In the genomic region with DNA sequence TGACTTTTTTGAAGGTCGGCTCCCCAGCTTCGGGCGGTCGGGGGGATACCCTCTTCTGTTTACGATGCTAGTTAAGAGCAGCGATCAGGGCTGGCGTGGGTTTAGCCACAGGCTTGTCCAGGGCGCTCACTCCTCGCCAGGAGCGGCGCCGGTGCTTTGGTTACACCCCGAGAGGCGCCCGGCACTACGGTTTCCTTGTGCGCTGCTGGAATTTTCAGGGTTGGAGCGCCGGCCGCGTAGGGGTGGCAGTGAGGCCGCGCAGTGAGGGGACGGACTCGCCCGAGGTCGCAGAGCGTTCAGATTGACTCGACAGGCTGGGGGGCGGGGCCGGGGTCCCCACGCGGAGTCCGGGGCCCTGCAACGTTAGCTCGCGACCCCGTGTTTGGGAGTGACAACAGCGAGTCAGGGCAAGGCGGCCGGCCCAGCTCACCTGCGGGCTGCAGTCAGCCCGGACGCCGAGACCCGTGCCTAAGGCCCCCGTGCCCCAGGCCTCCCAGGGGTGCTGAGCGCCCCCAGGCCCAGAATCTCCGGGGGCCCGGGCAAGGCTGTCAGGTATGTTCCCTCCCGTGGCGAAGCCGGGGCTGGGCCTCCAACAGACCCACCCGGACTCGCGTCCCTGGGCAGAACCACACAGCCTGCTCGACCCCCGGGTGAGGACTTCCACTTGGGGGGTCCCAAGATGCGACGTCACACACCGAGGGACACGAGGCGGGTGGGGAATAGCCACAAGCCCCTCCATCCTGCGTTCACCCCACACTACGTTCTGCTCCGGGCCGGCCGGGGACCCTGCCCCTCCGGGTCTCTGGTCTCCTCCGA, we compare ENCODE assay signal across 8 cellular contexts. TPM values are rescaled to one million over a fixed set of nuclear protein-coding genes. Genes with fewer than 3 reads are reported as not detected.
DNase-seq lines count a peak whose midpoint lies in the region; ATAC-seq, FAIRE-seq and TF ChIP-seq lines count a peak whose summit lies in the region.

No MANE protein-coding gene starts in this region.

- no peak for TF ChIP-seq CTCF in RWPE1 (conservative IDR thresholded peaks at IDR 0.05; ENCODE audit: low read depth)
- TF ChIP-seq CTCF in K562 (IDR thresholded peaks at IDR 0.05 in 2 of 3, conservative IDR thresholded peaks at IDR 0.05 in 1 of 3; ENCODE audit: insufficient read depth in 2 of 3, low read depth in 1 of 3, low read length in 3 of 3): no peak

- peak overlapping the region; percentile 72 for H3K4me2 ChIP-seq in K562 (ENCODE audit: insufficient read depth, low read length)

- ATAC-seq in K562 (no peak), HG03354 (IDR thresholded peaks at IDR 0.05; ENCODE audit: poor library complexity, severe bottlenecking, unreplicated experiment) (no peak), GM18861 (IDR thresholded peaks at IDR 0.05; ENCODE audit: unreplicated experiment) (no peak)

- peak overlapping the region; percentile 98 for H3K9ac ChIP-seq in K562 (ENCODE audit: insufficient read depth in 1 of 2, low read depth in 2 of 2, low read length in 2 of 2)

- FAIRE-seq in K562 (lab: Jason Lieb, UNC): no peak

- BruUV-seq in K562 (replicated peaks; lab: Mats Ljungman, UMichigan): no TSS peak

- H3K27ac ChIP-seq in RWPE1 (peak overlapping the region; percentile 99), K562 (ENCODE audit: extremely low read depth, low read depth, low read length) (peak overlapping the region; percentile 96), iPS DF 6.9 (ENCODE audit: low read length) (no peak overlapping the region)

- DNase-seq in CD1c-positive myeloid dendritic cell (ENCODE audit: extremely low spot score) (peak; percentile 66), HCEC 1CT (peak; percentile 75), RWPE1 (ENCODE audit: low spot score) (peak; percentile 45), K562 (ENCODE audit: extremely low read depth in 1 of 4, low spot score in 3 of 4) (peak in 2 of 4 experiments; percentile 29 to 47), iPS DF 6.9 (ENCODE audit: low read depth, low spot score) (no peak), pulmonary artery endothelial cell (ENCODE audit: low read depth, low spot score) (peak; percentile 41)

- CTCF ChIA-PET in RWPE1 (lab: Yijun Ruan, JAX): no interaction called here
- CTCF ChIA-PET in K562 (lab: Yijun Ruan, JAX; ENCODE audit: low intra/inter-chr PET ratio): no interaction called here

- TF ChIP-seq RAD21 in K562 (CRISPR knock-in tag; conservative IDR thresholded peaks at IDR 0.05 in 1 of 2, IDR thresholded peaks at IDR 0.05 in 1 of 2): no peak

- H3K4me3 ChIP-seq in K562 (peak overlapping the region; percentile 58), iPS DF 6.9 (ENCODE audit: low read length) (peak overlapping the region; percentile 73)

- intact Hi-C loops in K562 (cut with micrococcal nuclease): no loop called here

- peaks cover 9% of the 10 kb centered on the region for H3K9me1 ChIP-seq in K562 (ENCODE audit: control insufficient read depth, insufficient read depth, low read length)

- H3K9me3 ChIP-seq in K562 (replicated peaks; ENCODE audit: control insufficient read depth, insufficient read depth, low read depth, low read length): 0 out of 2 replicates have a peak, but pooled peaks cover 1% of the 10 kb centered on the region
- H3K9me3 ChIP-seq in iPS DF 6.9 (ENCODE audit: control insufficient read depth, insufficient read depth, low read length): no peaks in the 10 kb centered on the region

- TF ChIP-seq POLR2A in K562 (conservative IDR thresholded peaks at IDR 0.05): no peak

- H3K36me3 ChIP-seq in K562 (ENCODE audit: control insufficient read depth, insufficient read depth, low read length): peaks cover 35% of the 10 kb centered on the region
- peaks cover 24% of the 10 kb centered on the region for H3K36me3 ChIP-seq in iPS DF 6.9 (ENCODE audit: control insufficient read depth, insufficient read depth, low read length)

- H3K27me3 ChIP-seq in K562 (ENCODE audit: control insufficient read depth in 2 of 2, insufficient read depth in 2 of 2, low read length in 2 of 2) (no peaks in the 10 kb centered on the region), iPS DF 6.9 (ENCODE audit: control insufficient read depth, insufficient read depth, low read length) (no peaks in the 10 kb centered on the region; the same call in 1 of the 2 replicates)

- in situ Hi-C loops in K562 (cut with MboI): no loop called here

- H3K79me2 ChIP-seq in K562 (ENCODE audit: control insufficient read depth, insufficient read depth, low read length): peaks cover 37% of the 10 kb centered on the region

- H3K4me1 ChIP-seq in K562 (replicated peaks in 1 of 2; ENCODE audit: control insufficient read depth in 2 of 2, insufficient read depth in 2 of 2, low read length in 2 of 2) (peaks cover 35 to 77% of the 10 kb centered on the region in 2 experiments), iPS DF 6.9 (ENCODE audit: control insufficient read depth, insufficient read depth, low read length) (peaks cover 12% of the 10 kb centered on the region)

- H2AFZ ChIP-seq in K562 (ENCODE audit: low read depth, low read length): peak overlapping the region; percentile 58; the same call in 1 of the 2 replicates

- no peak for TF ChIP-seq EP300 in K562 (IDR thresholded peaks at IDR 0.05; ENCODE audit: low read length)

- 65% methylated on average over 54 of the region's 70 CpGs for WGBS in K562 (ENCODE audit: insufficient coverage, low coverage, missing lambda C conversion rate)
- no CpG with 5 or more reads among the region's 70 CpGs for WGBS in iPS DF 6.9 (ENCODE audit: insufficient coverage, insufficient read length)

- POLR2A ChIA-PET in RWPE1 (lab: Yijun Ruan, JAX; ENCODE audit: low non-redundant PET) (interaction anchor here (0.6 kb wide), 2 partner anchors 42 to 93 kb away, joined by 3 read pairs; no protein-coding TSS in a partner anchor), K562 (lab: Yijun Ruan, JAX) (interaction anchor here (0.6 to 6.4 kb wide), 11 partner anchors 15 to 690 kb away, joined by 3 to 132 read pairs (median 5); no protein-coding TSS in a partner anchor)

- H4K20me1 ChIP-seq in K562 (replicated peaks; ENCODE audit: control insufficient read depth, insufficient read depth, low read length): peaks cover 34% of the 10 kb centered on the region

RNA-seq across cellular contexts. Expression of a gene that starts 1.3 kb away (rescaled TPM):
- 264 and 482 TPM in 2 replicates for total RNA-seq in K562 (2011; cell fraction: chromatin; rRNA removed; ENCODE audit: low replicate concordance)
- 393 and 500 TPM in 2 replicates for total RNA-seq in K562 (2011; cell fraction: nucleolus; rRNA removed)
- 388 and 427 TPM in 2 replicates for total RNA-seq in K562 (2011; cell fraction: nucleoplasm; rRNA removed)
- 1,572 and 2,328 TPM in 2 replicates for total RNA-seq in K562 (2014; rRNA removed)
- 512 and 566 TPM in 2 replicates for total RNA-seq in K562 (2014; rRNA removed; fragmentation: Illumina TruSeq; extraction: Trizol)
- total RNA-seq in K562 (2015; rRNA removed; fragmentation: Illumina TruSeq; extraction: Trizol): 568 and 574 TPM in 2 replicates
- 1,775 and 1,801 TPM in 2 replicates for total RNA-seq in K562 (2021)
- 224 and 602 TPM in 2 replicates for polyA plus RNA-seq in K562 (2011; rRNA removed)
- polyA plus RNA-seq in K562 (2011; cell fraction: cytosol; rRNA removed): 901 and 1,415 TPM in 2 replicates
- 1,206 and 1,333 TPM in 2 replicates for polyA plus RNA-seq in K562 (2011; cell fraction: nucleus; rRNA removed)
- polyA plus RNA-seq in K562 (2012): 1,311 and 3,206 TPM in 2 replicates
- 990 and 2,987 TPM in 2 replicates for polyA plus RNA-seq in K562 (2014; fragmentation: Illumina TruSeq; extraction: Trizol)
- polyA plus RNA-seq in K562 (2014; fragmentation: Nextera tagmentation; extraction: Ambion mirVana): 100 to 1,000 TPM; 259 to 386 TPM
- 831 and 1,109 TPM in 2 replicates for polyA plus RNA-seq in K562 (2014; rRNA removed)
- polyA minus RNA-seq in K562 (2011; rRNA and poly(A)+ RNA removed): 205 and 410 TPM in 2 replicates
- 580 and 1,178 TPM in 2 replicates for polyA minus RNA-seq in K562 (2011; cell fraction: cytosol; rRNA and poly(A)+ RNA removed)
- 230 and 388 TPM in 2 replicates for polyA minus RNA-seq in K562 (2011; cell fraction: nucleus; rRNA and poly(A)+ RNA removed)
- 9,538 and 11,768 TPM in 2 replicates for total RNA-seq in pulmonary artery endothelial cell

RNA-seq across cellular contexts. Expression of a gene that starts 14.3 kb away (rescaled TPM):
- 0.23 TPM in 1 of 2 replicates, not detected in the other for total RNA-seq in K562 (2011; cell fraction: chromatin; rRNA removed; ENCODE audit: low replicate concordance)
- 0.26 and 0.33 TPM in 2 replicates for total RNA-seq in K562 (2011; cell fraction: nucleolus; rRNA removed)
- total RNA-seq in K562 (2011; cell fraction: nucleoplasm; rRNA removed): 0.37 TPM in 1 of 2 replicates, not detected in the other
- total RNA-seq in K562 (2014; rRNA removed): not detected in 2 replicates
- total RNA-seq in K562 (2014; rRNA removed; fragmentation: Illumina TruSeq; extraction: Trizol): not detected in 2 replicates
- not detected in 2 replicates for total RNA-seq in K562 (2015; rRNA removed; fragmentation: Illumina TruSeq; extraction: Trizol)
- total RNA-seq in K562 (2021): not detected in 2 replicates
- not detected in 2 replicates for polyA plus RNA-seq in K562 (2011; rRNA removed)
- not detected in 2 replicates for polyA plus RNA-seq in K562 (2011; cell fraction: cytosol; rRNA removed)
- polyA plus RNA-seq in K562 (2011; cell fraction: nucleus; rRNA removed): 0.14 TPM in 1 of 2 replicates, not detected in the other
- 0.25 and 0.30 TPM in 2 replicates for polyA plus RNA-seq in K562 (2012)
- not detected in 2 replicates for polyA plus RNA-seq in K562 (2014; fragmentation: Illumina TruSeq; extraction: Trizol)
- not detected for polyA plus RNA-seq in K562 (2014; fragmentation: Nextera tagmentation; extraction: Ambion mirVana)
- 0.08 TPM in 1 of 2 replicates, not detected in the other for polyA plus RNA-seq in K562 (2014; rRNA removed)
- polyA minus RNA-seq in K562 (2011; rRNA and poly(A)+ RNA removed): not detected in 2 replicates
- polyA minus RNA-seq in K562 (2011; cell fraction: cytosol; rRNA and poly(A)+ RNA removed): not detected in 2 replicates
- polyA minus RNA-seq in K562 (2011; cell fraction: nucleus; rRNA and poly(A)+ RNA removed): 0.13 TPM in 1 of 2 replicates, not detected in the other
- 0.35 and 0.66 TPM in 2 replicates for total RNA-seq in pulmonary artery endothelial cell

RNA-seq across cellular contexts. Expression of a gene that starts 38.3 kb away (rescaled TPM):
- total RNA-seq in K562 (2011; cell fraction: chromatin; rRNA removed; ENCODE audit: low replicate concordance): 44.9 and 197 TPM in 2 replicates
- 108 and 129 TPM in 2 replicates for total RNA-seq in K562 (2011; cell fraction: nucleolus; rRNA removed)
- total RNA-seq in K562 (2011; cell fraction: nucleoplasm; rRNA removed): 63.6 and 65.2 TPM in 2 replicates
- total RNA-seq in K562 (2014; rRNA removed) (33.2 and 39.0 TPM in 2 replicates), K562 (2014; rRNA removed; fragmentation: Illumina TruSeq; extraction: Trizol) (3.9 and 8.6 TPM in 2 replicates), K562 (2015; rRNA removed; fragmentation: Illumina TruSeq; extraction: Trizol) (18.9 and 20.9 TPM in 2 replicates), K562 (2021) (51.2 and 52.5 TPM in 2 replicates), pulmonary artery endothelial cell (17.5 and 21.7 TPM in 2 replicates)
- polyA plus RNA-seq in K562 (2011; rRNA removed) (12.6 and 15.2 TPM in 2 replicates), K562 (2014; fragmentation: Illumina TruSeq; extraction: Trizol) (7.6 and 25.3 TPM in 2 replicates), K562 (2014; fragmentation: Nextera tagmentation; extraction: Ambion mirVana) (under 1 TPM; 0.31 to 0.69 TPM), K562 (2014; rRNA removed) (38.6 and 42.4 TPM in 2 replicates)
- 18.3 and 47.5 TPM in 2 replicates for polyA plus RNA-seq in K562 (2011; cell fraction: cytosol; rRNA removed)
- polyA plus RNA-seq in K562 (2011; cell fraction: nucleus; rRNA removed): 42.7 and 112 TPM in 2 replicates
- 22.5 and 27.7 TPM in 2 replicates for polyA plus RNA-seq in K562 (2012)
- 4.7 and 7.0 TPM in 2 replicates for polyA minus RNA-seq in K562 (2011; rRNA and poly(A)+ RNA removed)
- 19.5 and 23.0 TPM in 2 replicates for polyA minus RNA-seq in K562 (2011; cell fraction: cytosol; rRNA and poly(A)+ RNA removed)
- 58.6 and 62.1 TPM in 2 replicates for polyA minus RNA-seq in K562 (2011; cell fraction: nucleus; rRNA and poly(A)+ RNA removed)
